ENCODE assay signal across 13 cellular contexts in genomic region chr22:23233084-23233501, GRCh38. TPM values are rescaled to one million over a fixed set of nuclear protein-coding genes. Genes with fewer than 3 reads are reported as not detected.
DNase-seq lines count a peak whose midpoint lies in the region; ATAC-seq and TF ChIP-seq lines count a peak whose summit lies in the region.
"Had no signal": no experiment of that assay in that cellular context is flagged by ENCODE, and none has a peak within 500 bp of the region (broad histone marks: within the 10 kb centered on the region; RNA-seq: fewer than 3 reads in every experiment).

No MANE protein-coding gene starts in this region.

- 94% methylated on average over 5 of the region's 10 CpGs for WGBS in SK-N-SH (ENCODE audit: low lambda C conversion rate)

- H3K27me3 Mint-ChIP-seq in activated CD4-positive, alpha-beta T cell treated with anti-CD3 and anti-CD28 coated beads, Interleukin-2, amount 10 ng/mL, durations not matched to agents 24 days and 14 days, result no peaks in the 10 kb centered on the region

- H3K79me2 ChIP-seq in SK-N-SH (ENCODE audit: insufficient read depth), result peaks cover 78% of the 10 kb centered on the region

- H3K9me3 ChIP-seq in SK-N-SH, result 0 out of 2 replicates have a peak, but pooled peaks cover 6% of the 10 kb centered on the region

- no peaks in the 10 kb centered on the region for H3K9me2 ChIP-seq in SK-N-SH

- no peaks in the 10 kb centered on the region for H3F3A ChIP-seq in SK-N-SH (replicated peaks; ENCODE audit: insufficient read depth)

- peaks cover 30% of the 10 kb centered on the region for H3K4me1 Mint-ChIP-seq in activated CD4-positive, alpha-beta T cell treated with anti-CD3 and anti-CD28 coated beads, Interleukin-2, amount 10 ng/mL, durations not matched to agents 24 days and 14 days

- peak overlapping the region; percentile 68 for H3K27ac Mint-ChIP-seq in activated CD4-positive, alpha-beta T cell treated with anti-CD3 and anti-CD28 coated beads, Interleukin-2, amount 10 ng/mL, durations not matched to agents 24 days and 14 days

- intact Hi-C loops in activated CD4-positive, alpha-beta T cell treated with anti-CD3 and anti-CD28 coated beads, Interleukin-2, amount 10 ng/mL, durations not matched to agents 24 days and 14 days (cut with micrococcal nuclease), result no loop called here
- intact Hi-C loops in posterior cingulate gyrus (cut with DNase I), result no loop called here

- ATAC-seq in HG02759 (IDR thresholded peaks at IDR 0.05; ENCODE audit: unreplicated experiment) (no peak), foreskin keratinocyte (no peak)

- H3K27ac ChIP-seq in SK-N-SH (ENCODE audit: low read depth in 2 of 2, low read length in 1 of 2) (peak overlapping the region in 1 of 2 experiments; percentile 31; a peak in 2 of 4 replicates), foreskin keratinocyte (no peak overlapping the region)
- H3K27ac ChIP-seq: esophagus squamous epithelium had no signal

- H3K4me3 ChIP-seq in SK-N-SH (ENCODE audit: low read depth in 2 of 2, low read length in 1 of 2) (no peak overlapping the region), fibroblast of the aortic adventitia (ENCODE audit: low read depth, low read length) (no peak overlapping the region)
- H3K4me3 ChIP-seq: esophagus squamous epithelium, stomach had no signal

- no peak overlapping the region for H2AFZ ChIP-seq in SK-N-SH (ENCODE audit: low read depth)

- CTCF ChIA-PET in SK-N-SH (lab: Yijun Ruan, JAX), result interaction anchor here (0.8 to 2.5 kb wide), 8 partner anchors 14 to 59 kb away, joined by 3 to 10 read pairs (median 4); no protein-coding TSS in a partner anchor

- H3K9ac ChIP-seq in SK-N-SH, result no peak overlapping the region

- POLR2A ChIA-PET in SK-N-SH (lab: Yijun Ruan, JAX), result no interaction called here

- peaks cover 10% of the 10 kb centered on the region for H3K9me3 Mint-ChIP-seq in activated CD4-positive, alpha-beta T cell treated with anti-CD3 and anti-CD28 coated beads, Interleukin-2, amount 10 ng/mL, durations not matched to agents 24 days and 14 days

- H3K4me2 ChIP-seq in SK-N-SH, result no peak overlapping the region

- no peak for DNase-seq in activated CD4-positive, alpha-beta T cell treated with anti-CD3 and anti-CD28 coated beads, Interleukin-2, amount 10 ng/mL, durations not matched to agents 24 days and 14 days
- DNase-seq in activated CD4-positive, alpha-beta T cell treated with anti-CD3 and anti-CD28 coated beads for 4 hours, result no peak
- DNase-seq in SK-N-SH (peak; percentile 57), fibroblast of the aortic adventitia (ENCODE audit: low read depth) (peak; percentile 38), posterior cingulate gyrus (peak in 8 of 10 donors; percentile 38 to 94 (median 62)), foreskin keratinocyte (no peak), HuH-7 (ENCODE audit: low spot score) (no peak)
- DNase-seq: esophagus squamous epithelium, islet precursor cell, MM.1S, NCI-H510A treated with DMSO at 0.1 percent for 48 hours, stomach had no signal

- H4K20me1 ChIP-seq in SK-N-SH (ENCODE audit: insufficient read depth), result peaks cover 40% of the 10 kb centered on the region

- H3K4me1 ChIP-seq in SK-N-SH (ENCODE audit: control insufficient read depth in 1 of 2, insufficient read depth in 2 of 2, low read depth in 1 of 2, low read length in 1 of 2) (peaks cover 5 to 67% of the 10 kb centered on the region in 2 experiments; a peak in 2 of 4 replicates), foreskin keratinocyte (no peaks in the 10 kb centered on the region)

- peaks cover 0 to 8% of the 10 kb centered on the region in 2 experiments for H3K36me3 ChIP-seq in SK-N-SH (replicated peaks in 1 of 2; ENCODE audit: control insufficient read depth in 1 of 2, insufficient read depth in 2 of 2, low read length in 1 of 2)
- H3K36me3 ChIP-seq: stomach had no signal

- TF ChIP-seq CTCF in SK-N-SH (IDR thresholded peaks at IDR 0.05) (no peak), fibroblast of the aortic adventitia (IDR thresholded peaks at IDR 0.05; ENCODE audit: insufficient read depth, low read length) (peak; percentile 39), foreskin keratinocyte (conservative IDR thresholded peaks at IDR 0.05) (no peak)

- H3K36me3 Mint-ChIP-seq in activated CD4-positive, alpha-beta T cell treated with anti-CD3 and anti-CD28 coated beads, Interleukin-2, amount 10 ng/mL, durations not matched to agents 24 days and 14 days (ENCODE audit: low read depth), result peaks cover 30% of the 10 kb centered on the region

- H3K27me3 ChIP-seq in SK-N-SH (ENCODE audit: insufficient read depth) (no peaks in the 10 kb centered on the region), foreskin keratinocyte (no peaks in the 10 kb centered on the region)
- H3K27me3 ChIP-seq: esophagus squamous epithelium, stomach had no signal

- no peak overlapping the region for H3K4me3 Mint-ChIP-seq in activated CD4-positive, alpha-beta T cell treated with anti-CD3 and anti-CD28 coated beads, Interleukin-2, amount 10 ng/mL, durations not matched to agents 24 days and 14 days

- no peak for TF ChIP-seq EP300 in SK-N-SH (IDR thresholded peaks at IDR 0.05; ENCODE audit: borderline replicate concordance in 1 of 2, low read depth in 1 of 2, low read length in 1 of 2)

- no peak for TF ChIP-seq RAD21 in SK-N-SH (IDR thresholded peaks at IDR 0.05; ENCODE audit: low read length)

TF ChIP-seq in SK-N-SH, 30 proteins besides CTCF, POLR2A, EP300 and RAD21:
- no peak for TF ChIP-seq EZH2phosphoT487 (IDR thresholded peaks at IDR 0.05; ENCODE audit: borderline replicate concordance, low read depth)
- TF ChIP-seq JUND (IDR thresholded peaks at IDR 0.05), result no peak
- no peak for TF ChIP-seq SMC3 (IDR thresholded peaks at IDR 0.05; ENCODE audit: low read depth, low read length)
- TF ChIP-seq ELF1 (IDR thresholded peaks at IDR 0.05), result no peak
- TF ChIP-seq GATA2 (CRISPR knock-in tag; IDR thresholded peaks at IDR 0.05), result no peak

RNA-seq across cellular contexts. Expression of gene BCR, which starts 52.8 kb away (rescaled TPM):
- 45.1 and 47.4 TPM in 2 replicates for total RNA-seq in activated CD4-positive, alpha-beta T cell treated with anti-CD3 and anti-CD28 coated beads, Interleukin-2, amount 10 ng/mL, durations not matched to agents 24 days and 14 days
- 27.0 and 50.9 TPM in 2 replicates for polyA plus RNA-seq in SK-N-SH (2012; rRNA removed)
- 20.3 and 29.6 TPM in 2 replicates for polyA plus RNA-seq in SK-N-SH (2012; cell fraction: cytosol; rRNA removed)
- polyA plus RNA-seq in SK-N-SH (2012; cell fraction: nucleus; rRNA removed), result 51.6 and 84.8 TPM in 2 replicates
- total RNA-seq in fibroblast of the aortic adventitia (ENCODE audit: low replicate concordance), result 37.3 and 94.3 TPM in 2 replicates
- total RNA-seq in foreskin keratinocyte, result 55.6 and 58.1 TPM in 2 replicates
- polyA plus RNA-seq in foreskin keratinocyte, result 32.6 and 37.5 TPM in 2 replicates

Comparison
In these comparisons a context has a peak if more than half of its experiments do, and no peak if none do; other contexts are left out.
1. DNase-seq: peak in SK-N-SH (single experiment), fibroblast of the aortic adventitia (single experiment) and posterior cingulate gyrus (8 of 10); none in activated CD4-positive, alpha-beta T cell treated with anti-CD3 and anti-CD28 coated beads, Interleukin-2, amount 10 ng/mL, durations not matched to agents 24 days and 14 days (single experiment), activated CD4-positive, alpha-beta T cell treated with anti-CD3 and anti-CD28 coated beads for 4 hours (0 of 2), foreskin keratinocyte (0 of 2) and HuH-7 (single experiment).